8 cellular contexts compared by ENCODE assay signal in the genomic region with DNA sequence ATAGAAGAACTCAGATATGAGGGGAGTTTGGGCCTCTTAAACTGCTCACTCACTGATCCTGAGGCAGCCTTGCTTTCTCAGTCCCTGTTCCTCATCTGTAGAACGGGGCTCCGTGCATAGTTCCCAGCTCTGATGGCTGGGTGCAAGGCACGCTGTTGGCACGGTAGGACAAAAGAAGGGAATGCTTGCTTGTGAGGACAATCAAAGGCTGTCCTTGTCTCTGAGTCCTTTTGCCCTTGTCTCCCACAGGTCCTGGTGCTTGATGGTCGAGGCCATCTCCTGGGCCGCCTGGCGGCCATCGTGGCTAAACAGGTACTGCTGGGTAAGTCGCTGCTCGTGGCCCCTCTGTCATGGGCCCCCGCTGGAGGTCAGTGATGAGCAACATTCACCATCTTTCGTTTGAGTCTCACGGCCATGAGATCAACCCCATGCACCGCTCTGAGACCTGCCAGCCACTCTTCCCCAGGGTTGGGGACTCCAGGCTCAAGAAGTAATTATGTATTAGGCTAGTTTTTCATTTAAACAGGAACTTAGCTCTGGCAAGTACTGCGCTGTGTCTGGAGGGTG. TPM values are rescaled to one million over a fixed set of nuclear protein-coding genes. Genes with fewer than 3 reads are reported as not detected.
DNase-seq lines count a peak whose midpoint lies in the region; ATAC-seq, FAIRE-seq and TF ChIP-seq lines count a peak whose summit lies in the region.

No MANE protein-coding gene starts in this region.

- H3K4me2 ChIP-seq in HCT116 (ENCODE audit: low read length) (peak overlapping the region; percentile 85), HepG2 (ENCODE audit: low read depth, low read length) (peak overlapping the region; percentile 90)

- H3K27me3 ChIP-seq in HCT116 (ENCODE audit: insufficient read depth, low read length) (no peaks in the 10 kb centered on the region), HepG2 (ENCODE audit: control insufficient read depth in 1 of 2, insufficient read depth in 2 of 2, low read length in 2 of 2) (peaks cover 0 to 3% of the 10 kb centered on the region in 2 experiments; a peak in 1 of 5 replicates), upper lobe of right lung (no peaks in the 10 kb centered on the region)

- H3K4me1 ChIP-seq in HCT116 (ENCODE audit: control insufficient read depth in 1 of 2, insufficient read depth in 2 of 2, low read length in 2 of 2), result peaks cover 10 to 59% of the 10 kb centered on the region in 2 experiments; a peak in 3 of 4 replicates
- H3K4me1 ChIP-seq in HepG2 (ENCODE audit: insufficient read depth, low read length), result peaks cover 29% of the 10 kb centered on the region
- peaks cover 22% of the 10 kb centered on the region for H3K4me1 ChIP-seq in upper lobe of right lung

- H4K20me1 ChIP-seq in HCT116 (ENCODE audit: insufficient read depth) (peaks cover 19% of the 10 kb centered on the region; the same call in 1 of the 2 replicates), HepG2 (ENCODE audit: insufficient read depth, low read length) (peaks cover 45% of the 10 kb centered on the region)

- no peaks in the 10 kb centered on the region for H3K9me3 ChIP-seq in HCT116 (ENCODE audit: control insufficient read depth in 1 of 2, insufficient read depth in 1 of 2, low read depth in 1 of 2, low read length in 2 of 2)
- no peaks in the 10 kb centered on the region for H3K9me3 ChIP-seq in HepG2 (ENCODE audit: low read length)
- H3K9me3 ChIP-seq in upper lobe of right lung, result no peaks in the 10 kb centered on the region

- no peak for TF ChIP-seq RAD21 in HCT116 (IDR thresholded peaks at IDR 0.05; ENCODE audit: low read depth)
- peak; percentile 38; the same call in 1 of the 2 replicates for TF ChIP-seq RAD21 in HepG2 (CRISPR knock-in tag; IDR thresholded peaks at IDR 0.05)

- POLR2A ChIA-PET in HCT116 (lab: Charles Lee) (interaction anchor here (1.7 to 2.1 kb wide), 3 partner anchors 13 to 38 kb away, joined by 4 to 8 read pairs (median 5); partner anchors contain the start of genes ALDH16A1 and PIH1D1), HepG2 (lab: Yijun Ruan, JAX) (interaction anchor here (0.6 to 2.9 kb wide), 5 partner anchors 11 to 101 kb away, joined by 3 to 14 read pairs (median 4); partner anchors contain the start of genes ALDH16A1 and PRR12)

- intact Hi-C loops in HCT116 (cut with micrococcal nuclease), result no loop called here
- intact Hi-C loops in activated T-helper 2 cell treated with anti-CD3 and anti-CD28 coated beads, Interferon-gamma antibody, Interleukin-2, Interleukin-4, amounts not matched to agents 10 μg/mL and 5 μg/mL and 100 μg/mL, durations not matched to agents 14 hours and 24 hours and 36 hours (cut with micrococcal nuclease), result no loop called here
- intact Hi-C loops in HepG2 (cut with micrococcal nuclease; ENCODE audit: unreplicated experiment), result no loop called here
- intact Hi-C loops in upper lobe of right lung (cut with DNase I), result no loop called here

- no peaks in the 10 kb centered on the region for H3K9me3 Mint-ChIP-seq in activated T-helper 2 cell treated with anti-CD3 and anti-CD28 coated beads, Interferon-gamma antibody, Interleukin-2, Interleukin-4, amounts not matched to agents 10 μg/mL and 5 μg/mL and 100 μg/mL, durations not matched to agents 14 hours and 24 hours and 36 hours

- BruUV-seq in HCT116 (replicated peaks; lab: Mats Ljungman, UMichigan) (no TSS peak), HepG2 (replicated peaks; lab: Mats Ljungman, UMichigan) (no TSS peak)

- RAD21 ChIA-PET in HCT116 (lab: Charles Lee; ENCODE audit: low non-redundant PET in 1 of 2, low total read pairs in 2 of 2, uncharacterized antibody in 2 of 2, unreplicated experiment in 2 of 2), result no interaction called here

- 31% methylated on average over 9 of the region's 15 CpGs for WGBS in HepG2 (ENCODE audit: low lambda C conversion rate)

- DNase-seq in HCT116 (ENCODE audit: low read depth, low spot score), result no peak
- no peak for DNase-seq in activated T-helper 2 cell treated with anti-CD3 and anti-CD28 coated beads, Interferon-gamma antibody, Interleukin-2, Interleukin-4, amounts not matched to agents 10 μg/mL and 5 μg/mL and 100 μg/mL, durations not matched to agents 14 hours and 24 hours and 36 hours (ENCODE audit: low spot score)
- DNase-seq in HepG2 (ENCODE audit: low spot score), result peak; percentile 75
- DNase-seq in upper lobe of right lung, result no peak
- no peak for DNase-seq in GM19240 (ENCODE audit: insufficient read length, low spot score)
- no peak for DNase-seq in NCI-H2227 treated with DMSO at 0.1 percent for 48 hours (lab: John Stamatoyannopoulos, UW)
- DNase-seq in hypothalamus (lab: John Stamatoyannopoulos, UW), result no peak

- H3K9ac ChIP-seq in HCT116 (ENCODE audit: low read length) (peak overlapping the region; percentile 100), HepG2 (ENCODE audit: insufficient read depth, low read depth, low read length) (peak overlapping the region; percentile 100)

- no peak for FAIRE-seq in HepG2 (lab: Jason Lieb, UNC)

- TF ChIP-seq POLR2A in HCT116 (IDR thresholded peaks at IDR 0.05; ENCODE audit: borderline replicate concordance, extremely low read depth, insufficient read depth, insufficient read length) (no peak), HepG2 (IDR thresholded peaks at IDR 0.05; ENCODE audit: insufficient read depth in 1 of 2, low read depth in 2 of 2, low read length in 2 of 2) (peak; percentile 50 to 84)

- peak overlapping the region; percentile 99 to 100 for H3K4me3 ChIP-seq in HCT116 (replicated peaks in 1 of 2; ENCODE audit: low read depth in 1 of 2, low read length in 2 of 2)
- peak overlapping the region; percentile 93 to 98 (median 97); a peak in 5 of 6 replicates for H3K4me3 ChIP-seq in HepG2 (replicated peaks in 1 of 3; ENCODE audit: insufficient read depth in 1 of 3, low read depth in 2 of 3, low read length in 3 of 3)
- peak overlapping the region; percentile 100 for H3K4me3 ChIP-seq in upper lobe of right lung

- H3K9me2 ChIP-seq in HCT116 (ENCODE audit: insufficient read depth), result no peaks in the 10 kb centered on the region

- peaks cover 75% of the 10 kb centered on the region for H3K36me3 Mint-ChIP-seq in activated T-helper 2 cell treated with anti-CD3 and anti-CD28 coated beads, Interferon-gamma antibody, Interleukin-2, Interleukin-4, amounts not matched to agents 10 μg/mL and 5 μg/mL and 100 μg/mL, durations not matched to agents 14 hours and 24 hours and 36 hours (ENCODE audit: low read depth)

- H3K79me2 ChIP-seq in HCT116 (ENCODE audit: insufficient read depth, low read length) (peaks cover 43% of the 10 kb centered on the region), HepG2 (ENCODE audit: insufficient read depth, low read length) (peaks cover 37% of the 10 kb centered on the region)

- no peak for ATAC-seq in HCT116
- ATAC-seq in HepG2, result peak; percentile 61
- ATAC-seq in upper lobe of right lung, result no peak

- peaks cover 27% of the 10 kb centered on the region for H3K4me1 Mint-ChIP-seq in activated T-helper 2 cell treated with anti-CD3 and anti-CD28 coated beads, Interferon-gamma antibody, Interleukin-2, Interleukin-4, amounts not matched to agents 10 μg/mL and 5 μg/mL and 100 μg/mL, durations not matched to agents 14 hours and 24 hours and 36 hours (ENCODE audit: low read depth)

- H2AFZ ChIP-seq in HCT116 (ENCODE audit: low read depth, low read length, poor library complexity, severe bottlenecking) (no peak overlapping the region), HepG2 (ENCODE audit: low read length) (no peak overlapping the region)

- CTCF ChIA-PET in HCT116 (lab: Charles Lee) (interaction anchor here (1.2 kb wide), 1 partner anchor 14 kb away, joined by 5 read pairs; no protein-coding TSS in a partner anchor), HepG2 (lab: Yijun Ruan, JAX; ENCODE audit: low intra/inter-chr PET ratio, low total read pairs) (no interaction called here)

- H3K27ac ChIP-seq in 22Rv1, result peak overlapping the region; percentile 98
- peak overlapping the region; percentile 86 for H3K27ac ChIP-seq in HCT116 (ENCODE audit: low read depth, low read length)
- H3K27ac ChIP-seq in HepG2 (ENCODE audit: extremely low read length, insufficient read depth, low read length), result peak overlapping the region; percentile 87
- peak overlapping the region; percentile 97 for H3K27ac ChIP-seq in upper lobe of right lung

- peaks cover 21 to 47% of the 10 kb centered on the region in 2 experiments for H3K36me3 ChIP-seq in HCT116 (ENCODE audit: control insufficient read depth in 1 of 2, insufficient read depth in 2 of 2, low read length in 2 of 2)
- peaks cover 19 to 40% of the 10 kb centered on the region in 2 experiments for H3K36me3 ChIP-seq in HepG2 (replicated peaks in 1 of 2; ENCODE audit: control insufficient read depth in 1 of 2, insufficient read depth in 2 of 2, low read length in 2 of 2)
- H3K36me3 ChIP-seq in upper lobe of right lung, result peaks cover 48% of the 10 kb centered on the region

- H3K27ac Mint-ChIP-seq in activated T-helper 2 cell treated with anti-CD3 and anti-CD28 coated beads, Interferon-gamma antibody, Interleukin-2, Interleukin-4, amounts not matched to agents 10 μg/mL and 5 μg/mL and 100 μg/mL, durations not matched to agents 14 hours and 24 hours and 36 hours, result peak overlapping the region; percentile 88

- no peaks in the 10 kb centered on the region for H3K27me3 Mint-ChIP-seq in activated T-helper 2 cell treated with anti-CD3 and anti-CD28 coated beads, Interferon-gamma antibody, Interleukin-2, Interleukin-4, amounts not matched to agents 10 μg/mL and 5 μg/mL and 100 μg/mL, durations not matched to agents 14 hours and 24 hours and 36 hours (ENCODE audit: low read depth)

- in situ Hi-C loops in HepG2 (cut with HindIII; ENCODE audit: extremely low pct_ligation_motif_present, low pct_unique_long_range_greater_than_20kb), result no loop called here

- TF ChIP-seq CTCF in 22Rv1 (IDR thresholded peaks at IDR 0.05) (0 out of 2 replicates have a peak, but pooled peaks have one; percentile 4), HCT116 (IDR thresholded peaks at IDR 0.05 in 2 of 3, conservative IDR thresholded peaks at IDR 0.05 in 1 of 3; ENCODE audit: borderline replicate concordance in 1 of 3, insufficient read depth in 1 of 3, low read depth in 2 of 3, low read length in 2 of 3) (0 out of 6 replicates have a peak, but pooled peaks of 1 of the 3 experiments have one; percentile 7), HepG2 (CRISPR knock-in tag; IDR thresholded peaks at IDR 0.05) (peak; percentile 77), upper lobe of right lung (IDR thresholded peaks at IDR 0.05) (no peak)

- peak overlapping the region; percentile 93 for H3K4me3 Mint-ChIP-seq in activated T-helper 2 cell treated with anti-CD3 and anti-CD28 coated beads, Interferon-gamma antibody, Interleukin-2, Interleukin-4, amounts not matched to agents 10 μg/mL and 5 μg/mL and 100 μg/mL, durations not matched to agents 14 hours and 24 hours and 36 hours (ENCODE audit: low read depth)

- TF ChIP-seq EP300 in HepG2 (IDR thresholded peaks at IDR 0.05; ENCODE audit: low read depth in 2 of 2, low read length in 2 of 2), result no peak
- TF ChIP-seq EP300 in HepG2 (CRISPR knock-in tag; IDR thresholded peaks at IDR 0.05; ENCODE audit: borderline replicate concordance), result no peak

RNA-seq across cellular contexts. Expression of gene RPL13A, which starts 2.3 kb away (rescaled TPM):
- 3,719 TPM for total RNA-seq in HCT116 (2021; ENCODE audit: unreplicated experiment)
- 4,853 and 5,472 TPM in 2 replicates for polyA plus RNA-seq in HCT116 (2012)
- total RNA-seq in activated T-helper 2 cell treated with anti-CD3 and anti-CD28 coated beads, Interferon-gamma antibody, Interleukin-2, Interleukin-4, amounts not matched to agents 10 μg/mL and 5 μg/mL and 100 μg/mL, durations not matched to agents 14 hours and 24 hours and 36 hours, result 3,221 and 3,346 TPM in 2 replicates
- total RNA-seq in HepG2 (2016; rRNA removed; fragmentation: Illumina TruSeq; extraction: Trizol), result 2,601 and 3,137 TPM in 2 replicates
- total RNA-seq in HepG2 (2016; cell fraction: cytosol; rRNA removed; fragmentation: Illumina TruSeq; extraction: Trizol; ENCODE audit: low read depth), result 4,258 and 4,636 TPM in 2 replicates
- 2,656 and 3,295 TPM in 2 replicates for total RNA-seq in HepG2 (2016; cell fraction: insoluble cytoplasmic fraction; rRNA removed; fragmentation: Illumina TruSeq; extraction: Trizol)
- total RNA-seq in HepG2 (2016; cell fraction: membrane; rRNA removed; fragmentation: Illumina TruSeq; extraction: Trizol), result 7,013 and 7,095 TPM in 2 replicates
- total RNA-seq in HepG2 (2016; cell fraction: nucleus; rRNA removed; fragmentation: Illumina TruSeq; extraction: Trizol), result 1,096 and 1,183 TPM in 2 replicates
- polyA plus RNA-seq in HepG2 (2011; rRNA removed), result 3,407 and 3,954 TPM in 2 replicates
- polyA plus RNA-seq in HepG2 (2011; cell fraction: cytosol; rRNA removed), result 2,986 and 5,309 TPM in 2 replicates
- polyA plus RNA-seq in HepG2 (2011; cell fraction: nucleus; rRNA removed), result 2,708 and 2,782 TPM in 2 replicates
- polyA plus RNA-seq in HepG2 (2012), result 2,954 and 4,264 TPM in 2 replicates
- 5,376 and 5,987 TPM in 2 replicates for polyA plus RNA-seq in HepG2 (2016; cell fraction: cytosol; fragmentation: Illumina TruSeq; extraction: Trizol; ENCODE audit: low read depth)
- 3,762 and 3,802 TPM in 2 replicates for polyA plus RNA-seq in HepG2 (2016; cell fraction: insoluble cytoplasmic fraction; fragmentation: Illumina TruSeq; extraction: Trizol; ENCODE audit: low read depth)
- polyA plus RNA-seq in HepG2 (2016; cell fraction: membrane; fragmentation: Illumina TruSeq; extraction: Trizol; ENCODE audit: low read depth), result 7,707 and 8,057 TPM in 2 replicates
- 2,294 and 2,333 TPM in 2 replicates for polyA plus RNA-seq in HepG2 (2016; cell fraction: nucleus; fragmentation: Illumina TruSeq; extraction: Trizol; ENCODE audit: insufficient read depth, low read depth)
- 2,394 and 2,613 TPM in 2 replicates for polyA minus RNA-seq in HepG2 (2011; rRNA and poly(A)+ RNA removed; ENCODE audit: low replicate concordance)
- polyA minus RNA-seq in HepG2 (2011; cell fraction: cytosol; rRNA and poly(A)+ RNA removed), result 898 and 937 TPM in 2 replicates
- 1,540 and 1,647 TPM in 2 replicates for polyA minus RNA-seq in HepG2 (2011; cell fraction: nucleus; rRNA and poly(A)+ RNA removed)
- total RNA-seq in upper lobe of right lung, result 1,829 TPM

RNA-seq across cellular contexts. Expression of gene RPS11, which starts 6.5 kb away (rescaled TPM):
- total RNA-seq in HCT116 (2021; ENCODE audit: unreplicated experiment) (2,353 TPM), HepG2 (2016; rRNA removed; fragmentation: Illumina TruSeq; extraction: Trizol) (2,345 and 2,734 TPM in 2 replicates), upper lobe of right lung (1,616 TPM)
- 4,962 and 5,407 TPM in 2 replicates for polyA plus RNA-seq in HCT116 (2012)
- 2,145 and 2,173 TPM in 2 replicates for total RNA-seq in activated T-helper 2 cell treated with anti-CD3 and anti-CD28 coated beads, Interferon-gamma antibody, Interleukin-2, Interleukin-4, amounts not matched to agents 10 μg/mL and 5 μg/mL and 100 μg/mL, durations not matched to agents 14 hours and 24 hours and 36 hours
- total RNA-seq in HepG2 (2016; cell fraction: cytosol; rRNA removed; fragmentation: Illumina TruSeq; extraction: Trizol; ENCODE audit: low read depth), result 3,922 and 3,962 TPM in 2 replicates
- total RNA-seq in HepG2 (2016; cell fraction: insoluble cytoplasmic fraction; rRNA removed; fragmentation: Illumina TruSeq; extraction: Trizol), result 2,320 and 2,893 TPM in 2 replicates
- 5,292 and 5,634 TPM in 2 replicates for total RNA-seq in HepG2 (2016; cell fraction: membrane; rRNA removed; fragmentation: Illumina TruSeq; extraction: Trizol)
- total RNA-seq in HepG2 (2016; cell fraction: nucleus; rRNA removed; fragmentation: Illumina TruSeq; extraction: Trizol), result 817 and 896 TPM in 2 replicates
- 2,839 and 2,896 TPM in 2 replicates for polyA plus RNA-seq in HepG2 (2011; rRNA removed)
- polyA plus RNA-seq in HepG2 (2011; cell fraction: cytosol; rRNA removed), result 6,087 and 6,094 TPM in 2 replicates
- 1,822 and 1,919 TPM in 2 replicates for polyA plus RNA-seq in HepG2 (2011; cell fraction: nucleus; rRNA removed)
- polyA plus RNA-seq in HepG2 (2012), result 3,444 and 3,595 TPM in 2 replicates
- polyA plus RNA-seq in HepG2 (2016; cell fraction: cytosol; fragmentation: Illumina TruSeq; extraction: Trizol; ENCODE audit: low read depth), result 4,821 and 5,462 TPM in 2 replicates
- 3,269 and 3,282 TPM in 2 replicates for polyA plus RNA-seq in HepG2 (2016; cell fraction: insoluble cytoplasmic fraction; fragmentation: Illumina TruSeq; extraction: Trizol; ENCODE audit: low read depth)
- polyA plus RNA-seq in HepG2 (2016; cell fraction: membrane; fragmentation: Illumina TruSeq; extraction: Trizol; ENCODE audit: low read depth), result 6,240 and 6,461 TPM in 2 replicates
- 1,822 and 1,918 TPM in 2 replicates for polyA plus RNA-seq in HepG2 (2016; cell fraction: nucleus; fragmentation: Illumina TruSeq; extraction: Trizol; ENCODE audit: insufficient read depth, low read depth)
- polyA minus RNA-seq in HepG2 (2011; rRNA and poly(A)+ RNA removed; ENCODE audit: low replicate concordance), result 1,415 and 1,765 TPM in 2 replicates
- polyA minus RNA-seq in HepG2 (2011; cell fraction: cytosol; rRNA and poly(A)+ RNA removed), result 470 and 550 TPM in 2 replicates
- polyA minus RNA-seq in HepG2 (2011; cell fraction: nucleus; rRNA and poly(A)+ RNA removed), result 202 and 266 TPM in 2 replicates

RNA-seq across cellular contexts. Expression of gene FLT3LG, which starts 15.7 kb away (rescaled TPM):
- total RNA-seq in HCT116 (2021; ENCODE audit: unreplicated experiment), result 3.8 TPM
- 2.5 and 4.0 TPM in 2 replicates for polyA plus RNA-seq in HCT116 (2012)
- total RNA-seq in activated T-helper 2 cell treated with anti-CD3 and anti-CD28 coated beads, Interferon-gamma antibody, Interleukin-2, Interleukin-4, amounts not matched to agents 10 μg/mL and 5 μg/mL and 100 μg/mL, durations not matched to agents 14 hours and 24 hours and 36 hours, result 49.3 and 57.9 TPM in 2 replicates
- 0.58 and 1.5 TPM in 2 replicates for total RNA-seq in HepG2 (2016; rRNA removed; fragmentation: Illumina TruSeq; extraction: Trizol)
- total RNA-seq in HepG2 (2016; cell fraction: cytosol; rRNA removed; fragmentation: Illumina TruSeq; extraction: Trizol; ENCODE audit: low read depth), result 2.3 and 2.9 TPM in 2 replicates
- 0.67 and 1.4 TPM in 2 replicates for total RNA-seq in HepG2 (2016; cell fraction: insoluble cytoplasmic fraction; rRNA removed; fragmentation: Illumina TruSeq; extraction: Trizol)
- 2.2 and 2.3 TPM in 2 replicates for total RNA-seq in HepG2 (2016; cell fraction: membrane; rRNA removed; fragmentation: Illumina TruSeq; extraction: Trizol)
- 1.3 and 2.9 TPM in 2 replicates for total RNA-seq in HepG2 (2016; cell fraction: nucleus; rRNA removed; fragmentation: Illumina TruSeq; extraction: Trizol)
- 2.6 and 3.0 TPM in 2 replicates for polyA plus RNA-seq in HepG2 (2011; rRNA removed)
- polyA plus RNA-seq in HepG2 (2011; cell fraction: cytosol; rRNA removed), result 1.1 and 1.7 TPM in 2 replicates
- 5.2 and 6.9 TPM in 2 replicates for polyA plus RNA-seq in HepG2 (2011; cell fraction: nucleus; rRNA removed)
- 2.0 and 4.6 TPM in 2 replicates for polyA plus RNA-seq in HepG2 (2012)
- polyA plus RNA-seq in HepG2 (2016; cell fraction: cytosol; fragmentation: Illumina TruSeq; extraction: Trizol; ENCODE audit: low read depth), result 4.2 and 4.4 TPM in 2 replicates
- 2.3 and 2.4 TPM in 2 replicates for polyA plus RNA-seq in HepG2 (2016; cell fraction: insoluble cytoplasmic fraction; fragmentation: Illumina TruSeq; extraction: Trizol; ENCODE audit: low read depth)
- 2.5 and 3.6 TPM in 2 replicates for polyA plus RNA-seq in HepG2 (2016; cell fraction: membrane; fragmentation: Illumina TruSeq; extraction: Trizol; ENCODE audit: low read depth)
- polyA plus RNA-seq in HepG2 (2016; cell fraction: nucleus; fragmentation: Illumina TruSeq; extraction: Trizol; ENCODE audit: insufficient read depth, low read depth), result 7.4 and 8.8 TPM in 2 replicates
- 1.2 and 1.7 TPM in 2 replicates for polyA minus RNA-seq in HepG2 (2011; rRNA and poly(A)+ RNA removed; ENCODE audit: low replicate concordance)
- polyA minus RNA-seq in HepG2 (2011; cell fraction: cytosol; rRNA and poly(A)+ RNA removed), result 0.79 and 2.5 TPM in 2 replicates
- polyA minus RNA-seq in HepG2 (2011; cell fraction: nucleus; rRNA and poly(A)+ RNA removed), result 0.90 and 1.1 TPM in 2 replicates
- total RNA-seq in upper lobe of right lung, result 12.1 TPM

RNA-seq across cellular contexts. Expression of gene FCGRT, which starts 22.8 kb away (rescaled TPM):
- total RNA-seq in HCT116 (2021; ENCODE audit: unreplicated experiment), result 1.8 TPM
- 1.2 and 2.1 TPM in 2 replicates for polyA plus RNA-seq in HCT116 (2012)
- 1.8 and 2.2 TPM in 2 replicates for total RNA-seq in activated T-helper 2 cell treated with anti-CD3 and anti-CD28 coated beads, Interferon-gamma antibody, Interleukin-2, Interleukin-4, amounts not matched to agents 10 μg/mL and 5 μg/mL and 100 μg/mL, durations not matched to agents 14 hours and 24 hours and 36 hours
- total RNA-seq in HepG2 (2016; rRNA removed; fragmentation: Illumina TruSeq; extraction: Trizol), result 124 and 225 TPM in 2 replicates
- total RNA-seq in HepG2 (2016; cell fraction: cytosol; rRNA removed; fragmentation: Illumina TruSeq; extraction: Trizol; ENCODE audit: low read depth), result 222 and 258 TPM in 2 replicates
- total RNA-seq in HepG2 (2016; cell fraction: insoluble cytoplasmic fraction; rRNA removed; fragmentation: Illumina TruSeq; extraction: Trizol), result 102 and 228 TPM in 2 replicates
- total RNA-seq in HepG2 (2016; cell fraction: membrane; rRNA removed; fragmentation: Illumina TruSeq; extraction: Trizol), result 261 and 289 TPM in 2 replicates
- total RNA-seq in HepG2 (2016; cell fraction: nucleus; rRNA removed; fragmentation: Illumina TruSeq; extraction: Trizol), result 141 and 165 TPM in 2 replicates
- 121 and 149 TPM in 2 replicates for polyA plus RNA-seq in HepG2 (2011; rRNA removed)
- polyA plus RNA-seq in HepG2 (2011; cell fraction: cytosol; rRNA removed), result 105 and 151 TPM in 2 replicates
- polyA plus RNA-seq in HepG2 (2011; cell fraction: nucleus; rRNA removed), result 256 and 257 TPM in 2 replicates
- 143 and 177 TPM in 2 replicates for polyA plus RNA-seq in HepG2 (2012)
- polyA plus RNA-seq in HepG2 (2016; cell fraction: cytosol; fragmentation: Illumina TruSeq; extraction: Trizol; ENCODE audit: low read depth), result 245 and 266 TPM in 2 replicates
- 107 and 130 TPM in 2 replicates for polyA plus RNA-seq in HepG2 (2016; cell fraction: insoluble cytoplasmic fraction; fragmentation: Illumina TruSeq; extraction: Trizol; ENCODE audit: low read depth)
- polyA plus RNA-seq in HepG2 (2016; cell fraction: membrane; fragmentation: Illumina TruSeq; extraction: Trizol; ENCODE audit: low read depth), result 257 and 263 TPM in 2 replicates
- polyA plus RNA-seq in HepG2 (2016; cell fraction: nucleus; fragmentation: Illumina TruSeq; extraction: Trizol; ENCODE audit: insufficient read depth, low read depth), result 289 and 295 TPM in 2 replicates
- polyA minus RNA-seq in HepG2 (2011; rRNA and poly(A)+ RNA removed; ENCODE audit: low replicate concordance), result 0.65 and 115 TPM in 2 replicates
- 72.8 and 82.9 TPM in 2 replicates for polyA minus RNA-seq in HepG2 (2011; cell fraction: cytosol; rRNA and poly(A)+ RNA removed)
- polyA minus RNA-seq in HepG2 (2011; cell fraction: nucleus; rRNA and poly(A)+ RNA removed), result 27.6 and 29.2 TPM in 2 replicates
- total RNA-seq in upper lobe of right lung, result 320 TPM

RNA-seq across cellular contexts. Expression of gene ALDH16A1, which starts 36.7 kb away (rescaled TPM):
- total RNA-seq in HCT116 (2021; ENCODE audit: unreplicated experiment), result 22.8 TPM
- 22.6 and 25.5 TPM in 2 replicates for polyA plus RNA-seq in HCT116 (2012)
- 26.4 and 32.5 TPM in 2 replicates for total RNA-seq in activated T-helper 2 cell treated with anti-CD3 and anti-CD28 coated beads, Interferon-gamma antibody, Interleukin-2, Interleukin-4, amounts not matched to agents 10 μg/mL and 5 μg/mL and 100 μg/mL, durations not matched to agents 14 hours and 24 hours and 36 hours
- total RNA-seq in HepG2 (2016; rRNA removed; fragmentation: Illumina TruSeq; extraction: Trizol), result 29.6 and 34.9 TPM in 2 replicates
- 2.5 and 3.4 TPM in 2 replicates for total RNA-seq in HepG2 (2016; cell fraction: cytosol; rRNA removed; fragmentation: Illumina TruSeq; extraction: Trizol; ENCODE audit: low read depth)
- total RNA-seq in HepG2 (2016; cell fraction: insoluble cytoplasmic fraction; rRNA removed; fragmentation: Illumina TruSeq; extraction: Trizol), result 27.6 and 38.2 TPM in 2 replicates
- 6.3 and 7.8 TPM in 2 replicates for total RNA-seq in HepG2 (2016; cell fraction: membrane; rRNA removed; fragmentation: Illumina TruSeq; extraction: Trizol)
- 15.0 and 23.1 TPM in 2 replicates for total RNA-seq in HepG2 (2016; cell fraction: nucleus; rRNA removed; fragmentation: Illumina TruSeq; extraction: Trizol)
- 8.4 and 9.2 TPM in 2 replicates for polyA plus RNA-seq in HepG2 (2011; rRNA removed)
- polyA plus RNA-seq in HepG2 (2011; cell fraction: cytosol; rRNA removed), result 6.8 and 16.2 TPM in 2 replicates
- 31.7 and 40.0 TPM in 2 replicates for polyA plus RNA-seq in HepG2 (2011; cell fraction: nucleus; rRNA removed)
- polyA plus RNA-seq in HepG2 (2012), result 7.6 and 9.2 TPM in 2 replicates
- polyA plus RNA-seq in HepG2 (2016; cell fraction: cytosol; fragmentation: Illumina TruSeq; extraction: Trizol; ENCODE audit: low read depth), result 1.7 and 2.8 TPM in 2 replicates
- polyA plus RNA-seq in HepG2 (2016; cell fraction: insoluble cytoplasmic fraction; fragmentation: Illumina TruSeq; extraction: Trizol; ENCODE audit: low read depth), result 25.4 and 29.9 TPM in 2 replicates
- polyA plus RNA-seq in HepG2 (2016; cell fraction: membrane; fragmentation: Illumina TruSeq; extraction: Trizol; ENCODE audit: low read depth), result 3.2 and 4.3 TPM in 2 replicates
- 40.8 and 41.9 TPM in 2 replicates for polyA plus RNA-seq in HepG2 (2016; cell fraction: nucleus; fragmentation: Illumina TruSeq; extraction: Trizol; ENCODE audit: insufficient read depth, low read depth)
- 16.3 and 53.3 TPM in 2 replicates for polyA minus RNA-seq in HepG2 (2011; rRNA and poly(A)+ RNA removed; ENCODE audit: low replicate concordance)
- polyA minus RNA-seq in HepG2 (2011; cell fraction: cytosol; rRNA and poly(A)+ RNA removed), result 13.7 and 17.8 TPM in 2 replicates
- polyA minus RNA-seq in HepG2 (2011; cell fraction: nucleus; rRNA and poly(A)+ RNA removed), result 3.6 and 4.4 TPM in 2 replicates
- 32.3 TPM for total RNA-seq in upper lobe of right lung
